Comparison of ENCODE assay signal across 24 cellular contexts in genomic region chr6:11101417-11101816, GRCh38. TPM values are rescaled to one million over a fixed set of nuclear protein-coding genes. Genes with fewer than 3 reads are reported as not detected.
"Had no signal": no experiment of that assay in that cellular context is flagged by ENCODE, and none has a peak within 500 bp of the region (broad histone marks: within the 10 kb centered on the region; RNA-seq: fewer than 3 reads in every experiment).

No MANE protein-coding gene starts in this region.

- H3K4me1 ChIP-seq: SJSA1 had no signal

- DNase-seq: KBM-7, MG63, MV-4-11, NCI-H1048, NCI-H1105, NCI-H1417, NCI-H1436 treated with DMSO at 0.1 percent for 48 hours, NCI-H1694, NCI-H187 treated with DMSO at 0.1 percent for 48 hours, NCI-H2029 treated with DMSO at 0.1 percent for 48 hours, NCI-H226, NCI-H446, NCI-H510A, NCI-H524 treated with DMSO at 0.1 percent for 48 hours, NCI-H69, NCI-H774, Right ventricle myocardium superior, RPMI8226, SIG-M5 had no signal

- H3K4me3 ChIP-seq: MG63, SJSA1, SK-N-MC had no signal

- H3K27me3 ChIP-seq: MG63, SJSA1 had no signal

- FAIRE-seq: RCC 7860 had no signal

- H3K27ac ChIP-seq: SJSA1, SK-N-MC had no signal

RNA-seq across cellular contexts. Expression of gene ERVFRD-1, which starts 10.1 kb away (rescaled TPM):
- total RNA-seq: HT-29, LHCN-M2, SJSA1 had no signal

RNA-seq across cellular contexts. Expression of gene ELOVL2, which starts 57.3 kb away (rescaled TPM):
- total RNA-seq: HT-29 had no signal
